2 cellular contexts compared by ENCODE assay signal in genomic region chr18:8969639-8970378, GRCh38.
TF ChIP-seq lines count a peak whose summit lies in the region.

No MANE protein-coding gene starts in this region.

TF ChIP-seq in GM23338, 12 proteins besides CTCF, POLR2A, EP300 and RAD21:
- no peak for TF ChIP-seq ZNF462 (CRISPR knock-in tag; IDR thresholded peaks at IDR 0.05)
- no peak for TF ChIP-seq ETS1 (IDR thresholded peaks at IDR 0.05)
- no peak for TF ChIP-seq REST (IDR thresholded peaks at IDR 0.05; ENCODE audit: unreplicated experiment)
- no peak for TF ChIP-seq ZNF331 (CRISPR knock-in tag; IDR thresholded peaks at IDR 0.05; ENCODE audit: low read depth)
- TF ChIP-seq EZH2phosphoT487 (IDR thresholded peaks at IDR 0.05; ENCODE audit: unreplicated experiment) = no peak
- TF ChIP-seq ZNF114 (CRISPR knock-in tag; IDR thresholded peaks at IDR 0.05) = no peak
- no peak for TF ChIP-seq CREB1 (CRISPR knock-in tag; IDR thresholded peaks at IDR 0.05; ENCODE audit: low read depth)
- TF ChIP-seq NANOG (IDR thresholded peaks at IDR 0.05; ENCODE audit: borderline replicate concordance) = no peak
- no peak for TF ChIP-seq POLR2AphosphoS5 (IDR thresholded peaks at IDR 0.05; ENCODE audit: low read depth)
- TF ChIP-seq EZH2 (IDR thresholded peaks at IDR 0.05; ENCODE audit: low read depth, unreplicated experiment) = no peak
- TF ChIP-seq JUNB (IDR thresholded peaks at IDR 0.05; ENCODE audit: unreplicated experiment) = no peak
- TF ChIP-seq STAT1 (IDR thresholded peaks at IDR 0.05; ENCODE audit: unreplicated experiment) = no peak

TF ChIP-seq in WTC11, 78 proteins besides CTCF, POLR2A, EP300 and RAD21 (continued from another document):
- TF ChIP-seq E2F4 (CRISPR knock-in tag; IDR thresholded peaks at IDR 0.05; ENCODE audit: borderline replicate concordance, low read depth) (no peak), FOXP1 (CRISPR knock-in tag; IDR thresholded peaks at IDR 0.05; ENCODE audit: borderline replicate concordance) (no peak)
